In the genomic region with DNA sequence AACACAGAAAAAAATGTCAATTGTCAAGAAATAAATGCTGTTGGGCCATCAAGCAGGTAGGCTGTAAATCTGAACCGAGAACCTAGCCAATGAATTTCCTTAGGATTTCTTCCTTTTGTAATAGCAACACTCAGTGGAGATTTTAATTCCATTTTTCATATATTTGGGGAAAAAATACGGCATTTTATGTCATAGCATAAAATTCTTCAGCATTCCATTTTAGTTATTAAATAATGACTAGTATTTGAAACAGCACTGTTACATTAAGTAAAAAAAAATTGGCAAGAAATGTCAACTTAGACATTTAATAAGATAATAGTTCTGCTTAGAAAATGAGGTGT, we compare ENCODE assay signal across 2 cellular contexts.
TF ChIP-seq lines count a peak whose summit lies in the region.

No MANE protein-coding gene starts in this region.

TF ChIP-seq in A549, 52 proteins besides CTCF, POLR2A, EP300 and RAD21:
- TF ChIP-seq KDM5A (IDR thresholded peaks at IDR 0.05) (no peak), ZNF302 (CRISPR knock-in tag; IDR thresholded peaks at IDR 0.05) (no peak), ZC3H11A (IDR thresholded peaks at IDR 0.05) (no peak), FOSL2 (IDR thresholded peaks at IDR 0.05) (no peak), FOSL2 (CRISPR knock-in tag; IDR thresholded peaks at IDR 0.05) (no peak), JUNB (IDR thresholded peaks at IDR 0.05) (no peak), EHF (CRISPR knock-in tag; IDR thresholded peaks at IDR 0.05) (no peak), SMC3 (IDR thresholded peaks at IDR 0.05) (no peak), MAZ (IDR thresholded peaks at IDR 0.05; ENCODE audit: borderline replicate concordance, low read depth, low read length) (no peak), HOXB13 (CRISPR knock-in tag; IDR thresholded peaks at IDR 0.05; ENCODE audit: low read depth) (no peak), CHD4 (IDR thresholded peaks at IDR 0.05; ENCODE audit: borderline replicate concordance) (no peak), CEBPB (IDR thresholded peaks at IDR 0.05) (no peak), NFE2L2 (conservative IDR thresholded peaks at IDR 0.05; ENCODE audit: low read length) (no peak), POLR2AphosphoS2 (conservative IDR thresholded peaks at IDR 0.05; ENCODE audit: low read length) (no peak), CBX8 (IDR thresholded peaks at IDR 0.05) (no peak), FOXS1 (CRISPR knock-in tag; IDR thresholded peaks at IDR 0.05) (no peak)
- TF ChIP-seq, protein P1, sequence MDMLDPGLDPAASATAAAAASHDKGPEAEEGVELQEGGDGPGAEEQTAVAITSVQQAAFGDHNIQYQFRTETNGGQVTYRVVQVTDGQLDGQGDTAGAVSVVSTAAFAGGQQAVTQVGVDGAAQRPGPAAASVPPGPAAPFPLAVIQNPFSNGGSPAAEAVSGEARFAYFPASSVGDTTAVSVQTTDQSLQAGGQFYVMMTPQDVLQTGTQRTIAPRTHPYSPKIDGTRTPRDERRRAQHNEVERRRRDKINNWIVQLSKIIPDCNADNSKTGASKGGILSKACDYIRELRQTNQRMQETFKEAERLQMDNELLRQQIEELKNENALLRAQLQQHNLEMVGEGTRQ (IDR thresholded peaks at IDR 0.05): no peak
- TF ChIP-seq, protein P2, sequence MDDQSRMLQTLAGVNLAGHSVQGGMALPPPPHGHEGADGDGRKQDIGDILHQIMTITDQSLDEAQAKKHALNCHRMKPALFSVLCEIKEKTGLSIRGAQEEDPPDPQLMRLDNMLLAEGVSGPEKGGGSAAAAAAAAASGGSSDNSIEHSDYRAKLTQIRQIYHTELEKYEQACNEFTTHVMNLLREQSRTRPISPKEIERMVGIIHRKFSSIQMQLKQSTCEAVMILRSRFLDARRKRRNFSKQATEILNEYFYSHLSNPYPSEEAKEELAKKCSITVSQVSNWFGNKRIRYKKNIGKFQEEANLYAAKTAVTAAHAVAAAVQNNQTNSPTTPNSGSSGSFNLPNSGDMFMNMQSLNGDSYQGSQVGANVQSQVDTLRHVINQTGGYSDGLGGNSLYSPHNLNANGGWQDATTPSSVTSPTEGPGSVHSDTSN (IDR thresholded peaks at IDR 0.05): no peak
- TF ChIP-seq, protein P3, sequence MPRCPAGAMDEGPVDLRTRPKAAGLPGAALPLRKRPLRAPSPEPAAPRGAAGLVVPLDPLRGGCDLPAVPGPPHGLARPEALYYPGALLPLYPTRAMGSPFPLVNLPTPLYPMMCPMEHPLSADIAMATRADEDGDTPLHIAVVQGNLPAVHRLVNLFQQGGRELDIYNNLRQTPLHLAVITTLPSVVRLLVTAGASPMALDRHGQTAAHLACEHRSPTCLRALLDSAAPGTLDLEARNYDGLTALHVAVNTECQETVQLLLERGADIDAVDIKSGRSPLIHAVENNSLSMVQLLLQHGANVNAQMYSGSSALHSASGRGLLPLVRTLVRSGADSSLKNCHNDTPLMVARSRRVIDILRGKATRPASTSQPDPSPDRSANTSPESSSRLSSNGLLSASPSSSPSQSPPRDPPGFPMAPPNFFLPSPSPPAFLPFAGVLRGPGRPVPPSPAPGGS (IDR thresholded peaks at IDR 0.05): no peak
- TF ChIP-seq, protein P4, sequence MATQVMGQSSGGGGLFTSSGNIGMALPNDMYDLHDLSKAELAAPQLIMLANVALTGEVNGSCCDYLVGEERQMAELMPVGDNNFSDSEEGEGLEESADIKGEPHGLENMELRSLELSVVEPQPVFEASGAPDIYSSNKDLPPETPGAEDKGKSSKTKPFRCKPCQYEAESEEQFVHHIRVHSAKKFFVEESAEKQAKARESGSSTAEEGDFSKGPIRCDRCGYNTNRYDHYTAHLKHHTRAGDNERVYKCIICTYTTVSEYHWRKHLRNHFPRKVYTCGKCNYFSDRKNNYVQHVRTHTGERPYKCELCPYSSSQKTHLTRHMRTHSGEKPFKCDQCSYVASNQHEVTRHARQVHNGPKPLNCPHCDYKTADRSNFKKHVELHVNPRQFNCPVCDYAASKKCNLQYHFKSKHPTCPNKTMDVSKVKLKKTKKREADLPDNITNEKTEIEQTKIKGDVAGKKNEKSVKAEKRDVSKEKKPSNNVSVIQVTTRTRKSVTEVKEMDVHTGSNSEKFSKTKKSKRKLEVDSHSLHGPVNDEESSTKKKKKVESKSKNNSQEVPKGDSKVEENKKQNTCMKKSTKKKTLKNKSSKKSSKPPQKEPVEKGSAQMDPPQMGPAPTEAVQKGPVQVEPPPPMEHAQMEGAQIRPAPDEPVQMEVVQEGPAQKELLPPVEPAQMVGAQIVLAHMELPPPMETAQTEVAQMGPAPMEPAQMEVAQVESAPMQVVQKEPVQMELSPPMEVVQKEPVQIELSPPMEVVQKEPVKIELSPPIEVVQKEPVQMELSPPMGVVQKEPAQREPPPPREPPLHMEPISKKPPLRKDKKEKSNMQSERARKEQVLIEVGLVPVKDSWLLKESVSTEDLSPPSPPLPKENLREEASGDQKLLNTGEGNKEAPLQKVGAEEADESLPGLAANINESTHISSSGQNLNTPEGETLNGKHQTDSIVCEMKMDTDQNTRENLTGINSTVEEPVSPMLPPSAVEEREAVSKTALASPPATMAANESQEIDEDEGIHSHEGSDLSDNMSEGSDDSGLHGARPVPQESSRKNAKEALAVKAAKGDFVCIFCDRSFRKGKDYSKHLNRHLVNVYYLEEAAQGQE (IDR thresholded peaks at IDR 0.05): no peak
TF ChIP-seq in A549: peak in this region for 0.

TF ChIP-seq in K562, 482 proteins besides CTCF, POLR2A, EP300 and RAD21 (continues in another document):
- TF ChIP-seq GTF2E2 (tag; IDR thresholded peaks at IDR 0.05) (peak; percentile 59; the same call in 1 of the 2 replicates), GABPA (tag; conservative IDR thresholded peaks at IDR 0.05; ENCODE audit: low read depth) (no peak; the same call in 1 of the 2 replicates), NR1H2 (CRISPR knock-in tag; IDR thresholded peaks at IDR 0.05) (no peak), ZC3H8 (IDR thresholded peaks at IDR 0.05) (no peak), ZNF778 (CRISPR knock-in tag; IDR thresholded peaks at IDR 0.05) (no peak), ILK (tag; IDR thresholded peaks at IDR 0.05; ENCODE audit: borderline replicate concordance, low read depth) (no peak), POLR2H (tag; IDR thresholded peaks at IDR 0.05; ENCODE audit: low read depth) (peak; percentile 62; the same call in 1 of the 2 replicates), CBX5 (IDR thresholded peaks at IDR 0.05; ENCODE audit: borderline replicate concordance, low read depth) (no peak), MCM2 (IDR thresholded peaks at IDR 0.05; ENCODE audit: low read depth) (no peak), RBM25 (IDR thresholded peaks at IDR 0.05; ENCODE audit: low read depth, low read length, severe bottlenecking) (peak; percentile 45), FOXM1 (IDR thresholded peaks at IDR 0.05; ENCODE audit: low read depth) (no peak), FOXM1 (CRISPR knock-in tag; IDR thresholded peaks at IDR 0.05; ENCODE audit: low read depth) (no peak), DDX20 (tag; IDR thresholded peaks at IDR 0.05; ENCODE audit: low read depth) (no peak), MXI1 (IDR thresholded peaks at IDR 0.05; ENCODE audit: low read depth, low read length) (no peak), ZNF324 (CRISPR knock-in tag; IDR thresholded peaks at IDR 0.05) (no peak), ZNF707 (CRISPR knock-in tag; conservative IDR thresholded peaks at IDR 0.05) (no peak), TFAM (CRISPR knock-in tag; conservative IDR thresholded peaks at IDR 0.05) (no peak)
- TF ChIP-seq, protein P5, sequence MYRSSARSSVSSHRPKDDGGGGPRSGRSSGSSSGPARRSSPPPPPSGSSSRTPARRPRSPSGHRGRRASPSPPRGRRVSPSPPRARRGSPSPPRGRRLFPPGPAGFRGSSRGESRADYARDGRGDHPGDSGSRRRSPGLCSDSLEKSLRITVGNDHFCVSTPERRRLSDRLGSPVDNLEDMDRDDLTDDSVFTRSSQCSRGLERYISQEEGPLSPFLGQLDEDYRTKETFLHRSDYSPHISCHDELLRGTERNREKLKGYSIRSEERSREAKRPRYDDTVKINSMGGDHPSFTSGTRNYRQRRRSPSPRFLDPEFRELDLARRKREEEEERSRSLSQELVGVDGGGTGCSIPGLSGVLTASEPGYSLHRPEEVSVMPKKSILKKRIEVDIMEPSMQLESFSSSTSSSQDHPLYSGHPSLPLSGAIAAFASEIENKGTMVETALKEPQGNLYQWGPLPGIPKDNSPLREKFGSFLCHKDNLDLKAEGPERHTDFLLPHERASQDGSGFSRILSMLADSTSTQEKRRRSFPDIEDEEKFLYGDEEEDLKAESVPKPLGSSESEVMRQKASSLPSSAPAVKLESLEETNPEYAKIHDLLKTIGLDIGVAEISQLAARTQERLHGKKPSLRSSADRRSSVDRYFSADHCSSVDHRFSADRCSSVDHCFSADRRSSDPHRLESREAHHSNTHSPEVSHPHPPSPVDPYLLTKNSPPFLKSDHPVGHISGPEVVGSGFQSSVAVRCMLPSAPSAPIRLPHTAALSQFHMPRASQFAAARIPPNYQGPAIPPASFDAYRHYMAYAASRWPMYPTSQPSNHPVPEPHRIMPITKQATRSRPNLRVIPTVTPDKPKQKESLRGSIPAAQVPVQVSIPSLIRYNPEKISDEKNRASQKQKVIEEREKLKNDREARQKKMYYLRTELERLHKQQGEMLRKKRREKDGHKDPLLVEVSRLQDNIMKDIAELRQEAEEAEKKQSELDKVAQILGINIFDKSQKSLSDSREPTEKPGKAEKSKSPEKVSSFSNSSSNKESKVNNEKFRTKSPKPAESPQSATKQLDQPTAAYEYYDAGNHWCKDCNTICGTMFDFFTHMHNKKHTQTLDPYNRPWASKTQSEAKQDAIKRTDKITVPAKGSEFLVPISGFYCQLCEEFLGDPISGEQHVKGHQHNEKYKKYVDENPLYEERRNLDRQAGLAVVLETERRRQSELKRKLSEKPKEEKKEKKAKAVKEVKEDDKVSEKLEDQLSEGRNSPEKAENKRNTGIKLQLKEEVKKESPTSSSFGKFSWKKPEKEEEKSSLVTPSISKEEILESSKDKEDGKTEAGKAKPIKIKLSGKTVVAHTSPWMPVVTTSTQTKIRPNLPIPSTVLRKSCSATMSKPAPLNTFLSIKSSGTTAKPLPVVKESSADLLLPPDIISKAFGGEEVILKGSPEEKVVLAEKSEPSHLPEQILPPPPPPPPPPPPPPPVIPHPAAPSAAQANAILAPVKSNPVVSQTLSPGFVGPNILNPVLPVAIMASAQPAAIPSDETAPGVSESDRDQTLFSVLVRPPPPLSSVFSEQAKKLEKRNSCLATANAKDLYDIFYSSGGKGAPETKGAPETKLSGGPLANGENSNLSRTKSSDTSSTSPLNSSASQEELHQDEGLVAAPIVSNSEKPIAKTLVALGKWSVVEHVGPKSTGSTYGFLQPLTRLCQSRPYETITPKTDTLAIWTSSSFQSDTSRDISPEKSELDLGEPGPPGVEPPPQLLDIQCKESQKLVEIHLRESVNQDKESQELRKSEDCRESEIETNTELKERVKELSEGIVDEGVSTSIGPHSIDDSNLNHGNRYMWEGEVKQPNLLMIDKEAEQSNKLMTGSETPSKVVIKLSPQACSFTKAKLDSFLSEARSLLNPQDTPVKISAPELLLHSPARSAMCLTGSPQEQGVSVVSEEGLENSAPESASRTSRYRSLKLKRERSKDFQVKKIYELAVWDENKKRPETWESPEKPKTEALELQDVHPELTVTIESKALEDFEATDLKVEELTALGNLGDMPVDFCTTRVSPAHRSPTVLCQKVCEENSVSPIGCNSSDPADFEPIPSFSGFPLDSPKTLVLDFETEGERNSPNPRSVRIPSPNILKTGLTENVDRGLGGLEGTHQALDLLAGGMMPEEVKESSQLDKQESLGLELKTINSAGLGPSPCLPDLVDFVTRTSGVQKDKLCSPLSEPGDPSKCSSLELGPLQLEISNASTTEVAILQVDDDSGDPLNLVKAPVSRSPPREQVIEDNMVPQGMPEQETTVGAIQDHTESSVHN (IDR thresholded peaks at IDR 0.05; ENCODE audit: borderline replicate concordance in 1 of 2, low read depth in 1 of 2): 0 out of 4 replicates have a peak, but pooled peaks of 1 of the 2 experiments have one; percentile 18
- TF ChIP-seq, protein P6, sequence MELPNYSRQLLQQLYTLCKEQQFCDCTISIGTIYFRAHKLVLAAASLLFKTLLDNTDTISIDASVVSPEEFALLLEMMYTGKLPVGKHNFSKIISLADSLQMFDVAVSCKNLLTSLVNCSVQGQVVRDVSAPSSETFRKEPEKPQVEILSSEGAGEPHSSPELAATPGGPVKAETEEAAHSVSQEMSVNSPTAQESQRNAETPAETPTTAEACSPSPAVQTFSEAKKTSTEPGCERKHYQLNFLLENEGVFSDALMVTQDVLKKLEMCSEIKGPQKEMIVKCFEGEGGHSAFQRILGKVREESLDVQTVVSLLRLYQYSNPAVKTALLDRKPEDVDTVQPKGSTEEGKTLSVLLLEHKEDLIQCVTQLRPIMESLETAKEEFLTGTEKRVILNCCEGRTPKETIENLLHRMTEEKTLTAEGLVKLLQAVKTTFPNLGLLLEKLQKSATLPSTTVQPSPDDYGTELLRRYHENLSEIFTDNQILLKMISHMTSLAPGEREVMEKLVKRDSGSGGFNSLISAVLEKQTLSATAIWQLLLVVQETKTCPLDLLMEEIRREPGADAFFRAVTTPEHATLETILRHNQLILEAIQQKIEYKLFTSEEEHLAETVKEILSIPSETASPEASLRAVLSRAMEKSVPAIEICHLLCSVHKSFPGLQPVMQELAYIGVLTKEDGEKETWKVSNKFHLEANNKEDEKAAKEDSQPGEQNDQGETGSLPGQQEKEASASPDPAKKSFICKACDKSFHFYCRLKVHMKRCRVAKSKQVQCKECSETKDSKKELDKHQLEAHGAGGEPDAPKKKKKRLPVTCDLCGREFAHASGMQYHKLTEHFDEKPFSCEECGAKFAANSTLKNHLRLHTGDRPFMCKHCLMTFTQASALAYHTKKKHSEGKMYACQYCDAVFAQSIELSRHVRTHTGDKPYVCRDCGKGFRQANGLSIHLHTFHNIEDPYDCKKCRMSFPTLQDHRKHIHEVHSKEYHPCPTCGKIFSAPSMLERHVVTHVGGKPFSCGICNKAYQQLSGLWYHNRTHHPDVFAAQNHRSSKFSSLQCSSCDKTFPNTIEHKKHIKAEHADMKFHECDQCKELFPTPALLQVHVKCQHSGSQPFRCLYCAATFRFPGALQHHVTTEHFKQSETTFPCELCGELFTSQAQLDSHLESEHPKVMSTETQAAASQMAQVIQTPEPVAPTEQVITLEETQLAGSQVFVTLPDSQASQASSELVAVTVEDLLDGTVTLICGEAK (IDR thresholded peaks at IDR 0.05): 0 out of 2 replicates have a peak, but pooled peaks have one; percentile 35
- TF ChIP-seq, protein P6 (CRISPR knock-in tag; IDR thresholded peaks at IDR 0.05): no peak
